Comparison of ENCODE assay signal across 14 cellular contexts in genomic region chr3:182323126-182323727, GRCh38.
"Had no signal": no experiment of that assay in that cellular context is flagged by ENCODE, and none has a peak within 500 bp of the region (broad histone marks: within the 10 kb centered on the region; RNA-seq: fewer than 3 reads in every experiment).

No MANE protein-coding gene starts in this region.

- H3K27me3 ChIP-seq: thyroid gland, uterus had no signal

- H3K9me3 ChIP-seq: thyroid gland, uterus had no signal

- DNase-seq: activated CD4-positive, CD25-positive, alpha-beta regulatory T cell treated with anti-CD3 and anti-CD28 coated beads, Interleukin-2, amount 50 U/mL, for 72 hours; activated naive CD4-positive, alpha-beta T cell; activated naive CD8-positive, alpha-beta T cell treated with anti-CD3 and anti-CD28 coated beads, Interleukin-2, amount 10 ng/mL, durations not matched to agents 7 days and 5 days; activated T-cell treated with anti-CD3 and anti-CD28 coated beads for 4 hours; cerebellar nuclear complex; effector CD8-positive, alpha-beta T cell; foreskin fibroblast; hypothalamus; mesenchymal stem cell; naive thymus-derived CD8-positive, alpha-beta T cell; stimulated activated CD4-positive, alpha-beta T cell treated with anti-CD3 and anti-CD28 coated beads, Interleukin-2, amount 100 ng/mL, for 48 hours; stimulated activated naive B cell treated with anti-CD40 and anti-IgM and Interleukin-4, amounts not matched to agents 10 μg/mL and 1 μg/mL and 100 μg/mL, for 72 hours; thyroid gland; uterus had no signal

- H3K4me3 ChIP-seq: thyroid gland, uterus had no signal

- ATAC-seq: naive thymus-derived CD8-positive, alpha-beta T cell; stimulated activated naive B cell treated with anti-CD40 and anti-IgM and Interleukin-4, amounts not matched to agents 10 μg/mL and 1 μg/mL and 100 μg/mL, for 72 hours had no signal

- H3K36me3 Mint-ChIP-seq: activated naive CD8-positive, alpha-beta T cell treated with anti-CD3 and anti-CD28 coated beads, Interleukin-2, amount 10 ng/mL, durations not matched to agents 7 days and 5 days; stimulated activated naive B cell treated with anti-CD40 and anti-IgM and Interleukin-4, amounts not matched to agents 10 μg/mL and 1 μg/mL and 100 μg/mL, for 72 hours had no signal

- H3K36me3 ChIP-seq: thyroid gland, uterus had no signal

- H3K27ac Mint-ChIP-seq: activated naive CD8-positive, alpha-beta T cell treated with anti-CD3 and anti-CD28 coated beads, Interleukin-2, amount 10 ng/mL, durations not matched to agents 7 days and 5 days; naive thymus-derived CD8-positive, alpha-beta T cell; stimulated activated naive B cell treated with anti-CD40 and anti-IgM and Interleukin-4, amounts not matched to agents 10 μg/mL and 1 μg/mL and 100 μg/mL, for 72 hours had no signal

- H3K4me1 ChIP-seq: thyroid gland, uterus had no signal

- H3K27me3 Mint-ChIP-seq: activated naive CD8-positive, alpha-beta T cell treated with anti-CD3 and anti-CD28 coated beads, Interleukin-2, amount 10 ng/mL, durations not matched to agents 7 days and 5 days; stimulated activated naive B cell treated with anti-CD40 and anti-IgM and Interleukin-4, amounts not matched to agents 10 μg/mL and 1 μg/mL and 100 μg/mL, for 72 hours had no signal

- H3K27ac ChIP-seq: thyroid gland, uterus had no signal

- H3K4me3 Mint-ChIP-seq: activated naive CD8-positive, alpha-beta T cell treated with anti-CD3 and anti-CD28 coated beads, Interleukin-2, amount 10 ng/mL, durations not matched to agents 7 days and 5 days; naive thymus-derived CD8-positive, alpha-beta T cell; stimulated activated naive B cell treated with anti-CD40 and anti-IgM and Interleukin-4, amounts not matched to agents 10 μg/mL and 1 μg/mL and 100 μg/mL, for 72 hours had no signal

- H3K4me1 Mint-ChIP-seq: activated naive CD8-positive, alpha-beta T cell treated with anti-CD3 and anti-CD28 coated beads, Interleukin-2, amount 10 ng/mL, durations not matched to agents 7 days and 5 days; naive thymus-derived CD8-positive, alpha-beta T cell; stimulated activated naive B cell treated with anti-CD40 and anti-IgM and Interleukin-4, amounts not matched to agents 10 μg/mL and 1 μg/mL and 100 μg/mL, for 72 hours had no signal
